In the genomic region with DNA sequence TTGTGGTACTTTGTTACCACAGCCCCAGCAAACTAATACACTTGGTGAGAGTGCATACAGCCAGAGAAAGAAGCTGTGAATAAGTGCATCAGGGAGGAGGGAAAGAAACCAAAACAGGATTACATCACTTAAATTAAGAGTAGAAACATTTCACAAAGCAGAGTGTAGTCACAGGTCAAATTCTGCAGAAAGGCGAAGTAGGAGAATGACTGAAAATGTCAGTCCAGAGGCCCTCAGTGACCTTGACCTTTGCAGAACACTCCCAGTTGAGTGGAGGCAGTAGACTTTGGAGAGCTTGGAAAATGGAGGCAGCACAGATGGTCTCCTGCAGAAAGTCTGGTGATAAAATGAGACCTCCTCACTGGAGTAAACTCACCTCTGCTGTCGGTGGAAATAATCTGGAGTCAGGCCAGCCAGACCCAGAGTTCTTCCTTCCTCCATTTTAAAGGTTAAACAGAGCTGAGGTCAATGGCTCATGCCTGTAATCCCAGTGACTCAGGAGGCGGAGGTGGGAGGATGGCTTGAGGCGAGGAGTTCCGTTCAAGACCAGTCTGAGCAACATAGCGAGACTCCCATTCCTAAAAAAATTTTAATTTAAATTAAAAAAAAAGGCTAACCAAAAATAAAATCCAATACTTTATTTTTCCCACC, we compare ENCODE assay signal across 1 cellular context.
TF ChIP-seq lines count a peak whose summit lies in the region.

No MANE protein-coding gene starts in this region.

TF ChIP-seq in GM23338, 12 proteins besides CTCF, POLR2A, EP300 and RAD21 (continued from another document):
- TF ChIP-seq POLR2AphosphoS5 (IDR thresholded peaks at IDR 0.05; ENCODE audit: low read depth) (no peak), EZH2 (IDR thresholded peaks at IDR 0.05; ENCODE audit: low read depth, unreplicated experiment) (no peak), ZNF114 (CRISPR knock-in tag; IDR thresholded peaks at IDR 0.05) (no peak), JUNB (IDR thresholded peaks at IDR 0.05; ENCODE audit: unreplicated experiment) (no peak)
